Comparison of ENCODE assay signal across 20 cellular contexts in genomic region chr14:85577542-85578140, GRCh38. TPM values are rescaled to one million over a fixed set of nuclear protein-coding genes. Genes with fewer than 3 reads are reported as not detected.
"Had no signal": no experiment of that assay in that cellular context is flagged by ENCODE, and none has a peak within 500 bp of the region (broad histone marks: within the 10 kb centered on the region; RNA-seq: fewer than 3 reads in every experiment).

No MANE protein-coding gene starts in this region.

- H3K27me3 Mint-ChIP-seq: activated naive CD8-positive, alpha-beta T cell treated with anti-CD3 and anti-CD28 coated beads, Interleukin-2, amount 10 ng/mL, durations not matched to agents 7 days and 5 days; stimulated activated memory B cell treated with anti-CD40 and anti-IgM and Interleukin-4, amounts not matched to agents 10 μg/mL and 1 μg/mL and 100 μg/mL, for 72 hours had no signal

- H3K4me3 ChIP-seq: ascending aorta, coronary artery, gastroesophageal sphincter, hepatocyte, right atrium auricular region, spleen, transverse colon had no signal

- H3K4me3 Mint-ChIP-seq: activated naive CD8-positive, alpha-beta T cell treated with anti-CD3 and anti-CD28 coated beads, Interleukin-2, amount 10 ng/mL, durations not matched to agents 7 days and 5 days; activated T-cell treated with anti-CD3 and anti-CD28 coated beads, Interleukin-2, amount 50 U/mL, for 4 hours; stimulated activated memory B cell treated with anti-CD40 and anti-IgM and Interleukin-4, amounts not matched to agents 10 μg/mL and 1 μg/mL and 100 μg/mL, for 72 hours had no signal

- ATAC-seq: activated T-cell treated with anti-CD3 and anti-CD28 coated beads, Interleukin-2, amount 50 U/mL, for 4 hours; gastroesophageal sphincter; left ventricle myocardium superior; stimulated activated memory B cell treated with anti-CD40 and anti-IgM and Interleukin-4, amounts not matched to agents 10 μg/mL and 1 μg/mL and 100 μg/mL, for 72 hours had no signal

- H3K4me2 ChIP-seq: hepatocyte had no signal

- H3K36me3 ChIP-seq: ascending aorta, gastroesophageal sphincter, right atrium auricular region, spleen, transverse colon had no signal

- DNase-seq: activated CD4-positive, alpha-beta T cell treated with anti-CD3 and anti-CD28 coated beads, Interleukin-2, amount 50 U/mL, for 48 hours; activated CD4-positive, CD25-positive, alpha-beta regulatory T cell treated with anti-CD3 and anti-CD28 coated beads, Interleukin-2, amount 50 U/mL, for 72 hours; activated naive CD8-positive, alpha-beta T cell treated with anti-CD3 and anti-CD28 coated beads, Interleukin-2, amount 10 ng/mL, durations not matched to agents 7 days and 5 days; activated T-cell treated with anti-CD3 and anti-CD28 coated beads, Interleukin-2, amount 50 U/mL, for 4 hours; effector CD8-positive, alpha-beta T cell; kidney; left ventricle myocardium superior; mesendoderm; spleen; stimulated activated CD4-positive, alpha-beta T cell treated with anti-CD3 and anti-CD28 coated beads, Interleukin-1b, Interleukin-23, amount 100 ng/mL, for 48 hours; transverse colon had no signal

- H2AFZ ChIP-seq: hepatocyte, parathyroid adenoma had no signal

- H3K27ac ChIP-seq: ascending aorta, coronary artery, epithelial cell of prostate, gastroesophageal sphincter, hepatocyte, parathyroid adenoma, right atrium auricular region, spleen, transverse colon had no signal

- H3K4me1 ChIP-seq: ascending aorta, parathyroid adenoma, right atrium auricular region, spleen, transverse colon had no signal

- FAIRE-seq: kidney had no signal

- H3K9ac ChIP-seq: parathyroid adenoma had no signal

- H3K27ac Mint-ChIP-seq: activated naive CD8-positive, alpha-beta T cell treated with anti-CD3 and anti-CD28 coated beads, Interleukin-2, amount 10 ng/mL, durations not matched to agents 7 days and 5 days; stimulated activated memory B cell treated with anti-CD40 and anti-IgM and Interleukin-4, amounts not matched to agents 10 μg/mL and 1 μg/mL and 100 μg/mL, for 72 hours had no signal

- H3K4me1 Mint-ChIP-seq: activated naive CD8-positive, alpha-beta T cell treated with anti-CD3 and anti-CD28 coated beads, Interleukin-2, amount 10 ng/mL, durations not matched to agents 7 days and 5 days; stimulated activated memory B cell treated with anti-CD40 and anti-IgM and Interleukin-4, amounts not matched to agents 10 μg/mL and 1 μg/mL and 100 μg/mL, for 72 hours had no signal

- H3K36me3 Mint-ChIP-seq: activated naive CD8-positive, alpha-beta T cell treated with anti-CD3 and anti-CD28 coated beads, Interleukin-2, amount 10 ng/mL, durations not matched to agents 7 days and 5 days; stimulated activated memory B cell treated with anti-CD40 and anti-IgM and Interleukin-4, amounts not matched to agents 10 μg/mL and 1 μg/mL and 100 μg/mL, for 72 hours had no signal

- H3K9me3 Mint-ChIP-seq: activated naive CD8-positive, alpha-beta T cell treated with anti-CD3 and anti-CD28 coated beads, Interleukin-2, amount 10 ng/mL, durations not matched to agents 7 days and 5 days; activated T-cell treated with anti-CD3 and anti-CD28 coated beads, Interleukin-2, amount 50 U/mL, for 4 hours had no signal

- H3K79me2 ChIP-seq: parathyroid adenoma had no signal

- H3K27me3 ChIP-seq: ascending aorta, gastroesophageal sphincter, hepatocyte, right atrium auricular region, spleen, transverse colon had no signal

- H3K9me3 ChIP-seq: ascending aorta, gastroesophageal sphincter, right atrium auricular region, spleen, transverse colon had no signal

RNA-seq across cellular contexts. Expression of gene FLRT2, which starts 47.7 kb away (rescaled TPM):
- total RNA-seq: activated naive CD8-positive, alpha-beta T cell treated with anti-CD3 and anti-CD28 coated beads, Interleukin-2, amount 10 ng/mL, durations not matched to agents 7 days and 5 days; T-helper 2 cell treated with Interferon-gamma antibody and Interleukin-4, amounts not matched to agents 100 ng/mL and 5 ng/mL, for 36 hours had no signal
